ENCODE assay signal across 22 cellular contexts in genomic region chr2:232269867-232270266, GRCh38.
DNase-seq lines count a peak whose midpoint lies in the region; ATAC-seq, FAIRE-seq and TF ChIP-seq lines count a peak whose summit lies in the region.
"Had no signal": no experiment of that assay in that cellular context is flagged by ENCODE, and none has a peak within 500 bp of the region (broad histone marks: within the 10 kb centered on the region; RNA-seq: fewer than 3 reads in every experiment).

No MANE protein-coding gene starts in this region.

- H3K18ac ChIP-seq in mesenchymal stem cell (ENCODE audit: low read depth in 1 of 2, low read length in 2 of 2), result no peak overlapping the region

- TF ChIP-seq CTCF in neural crest cell (conservative IDR thresholded peaks at IDR 0.05), result no peak
- no peak for TF ChIP-seq CTCF in D721Med (IDR thresholded peaks at IDR 0.05; ENCODE audit: insufficient read depth, missing control alignments)

- H4K8ac ChIP-seq in mesenchymal stem cell (ENCODE audit: low read length), result no peak overlapping the region

- peaks cover 3% of the 10 kb centered on the region for H3K79me1 ChIP-seq in mesenchymal stem cell (replicated peaks; ENCODE audit: low read length, poor library complexity, severe bottlenecking)

- H3K27ac ChIP-seq in mesenchymal stem cell (ENCODE audit: low read length, poor library complexity, severe bottlenecking), result no peak overlapping the region
- H3K27ac ChIP-seq: 22Rv1, A549, C4-2B had no signal

- peaks cover 9 to 28% of the 10 kb centered on the region in 2 experiments for H3K36me3 ChIP-seq in mesenchymal stem cell (ENCODE audit: control insufficient read depth in 1 of 2, insufficient read depth in 2 of 2, low read depth in 1 of 2, low read length in 2 of 2)

- H3K36me3 Mint-ChIP-seq in activated CD4-positive, alpha-beta T cell treated with anti-CD3 and anti-CD28 coated beads, Interleukin-2, amount 10 ng/mL, durations not matched to agents 7 days and 5 days (ENCODE audit: low read depth), result no peaks in the 10 kb centered on the region
- H3K36me3 Mint-ChIP-seq in central memory CD8-positive, alpha-beta T cell (ENCODE audit: insufficient read depth), result peaks cover 7% of the 10 kb centered on the region
- H3K36me3 Mint-ChIP-seq in neural crest cell (ENCODE audit: low read depth), result peaks cover 5% of the 10 kb centered on the region

- CTCF ChIA-PET in activated CD4-positive, alpha-beta T cell treated with anti-CD3 and anti-CD28 coated beads, Interleukin-2, amount 10 ng/mL, durations not matched to agents 7 days and 5 days (lab: Charles Lee), result no interaction called here

- H3K9me3 ChIP-seq in mesenchymal stem cell (ENCODE audit: control insufficient read depth, low read length), result no peaks in the 10 kb centered on the region
- H3K9me3 ChIP-seq: A549, Caco-2 had no signal

- 91% methylated on average over 4 of the region's 7 CpGs for WGBS in mesenchymal stem cell

- H3K4me1 ChIP-seq in mesenchymal stem cell (ENCODE audit: control insufficient read depth, insufficient read depth, low read depth, low read length), result peaks cover 1% of the 10 kb centered on the region
- H3K4me1 ChIP-seq: A549, Caco-2 had no signal

- no peak overlapping the region for H3K14ac ChIP-seq in mesenchymal stem cell (ENCODE audit: low read length in 2 of 2)

- H4K91ac ChIP-seq in mesenchymal stem cell (ENCODE audit: low read length), result no peak overlapping the region

- H3K27me3 Mint-ChIP-seq in activated CD4-positive, alpha-beta T cell treated with anti-CD3 and anti-CD28 coated beads, Interleukin-2, amount 10 ng/mL, durations not matched to agents 7 days and 5 days, result no peaks in the 10 kb centered on the region
- H3K27me3 Mint-ChIP-seq in central memory CD8-positive, alpha-beta T cell, result no peaks in the 10 kb centered on the region
- no peaks in the 10 kb centered on the region for H3K27me3 Mint-ChIP-seq in neural crest cell (ENCODE audit: low read depth)
- H3K27me3 Mint-ChIP-seq: CD4-positive, alpha-beta T cell had no signal

- DNase-seq in activated CD4-positive, alpha-beta T cell treated with anti-CD3 and anti-CD28 coated beads, Interleukin-2, amount 10 ng/mL, durations not matched to agents 7 days and 5 days, result no peak
- DNase-seq in activated CD4-positive, alpha-beta T cell treated with anti-CD3 and anti-CD28 coated beads, Interleukin-2, amount 50 U/mL, for 4 hours, result no peak
- DNase-seq in central memory CD8-positive, alpha-beta T cell (ENCODE audit: low spot score in 2 of 2), result no peak
- no peak for DNase-seq in neural crest cell (ENCODE audit: low read depth, low spot score)
- no peak for DNase-seq in D721Med (ENCODE audit: insufficient read length, low spot score)
- no peak for DNase-seq in mesenchymal stem cell
- DNase-seq: AML-193; Caco-2; CD4-positive, alpha-beta T cell; DMS153; DMS79; GDM1; HCEC 1CT; IMR-90 had no signal

- H3K4me2 ChIP-seq in mesenchymal stem cell (ENCODE audit: low read length, poor library complexity, severe bottlenecking), result no peak overlapping the region
- H3K4me2 ChIP-seq: A549 had no signal

- H3K4me3 Mint-ChIP-seq in activated CD4-positive, alpha-beta T cell treated with anti-CD3 and anti-CD28 coated beads, Interleukin-2, amount 10 ng/mL, durations not matched to agents 7 days and 5 days, result no peak overlapping the region
- no peak overlapping the region for H3K4me3 Mint-ChIP-seq in central memory CD8-positive, alpha-beta T cell
- H3K4me3 Mint-ChIP-seq in neural crest cell, result no peak overlapping the region
- H3K4me3 Mint-ChIP-seq: CD4-positive, alpha-beta T cell had no signal

- POLR2A ChIA-PET in activated CD4-positive, alpha-beta T cell treated with anti-CD3 and anti-CD28 coated beads, Interleukin-2, amount 10 ng/mL, durations not matched to agents 7 days and 5 days (lab: Charles Lee), result no interaction called here

- FAIRE-seq in D721Med (lab: Jason Lieb, UNC), result no peak
- FAIRE-seq: A549, GM12892, GM18507, HTR-8/SVneo, K562 had no signal

- no peak overlapping the region for H2AFZ ChIP-seq in mesenchymal stem cell (ENCODE audit: low read depth, low read length)

- no peak overlapping the region for H2BK12ac ChIP-seq in mesenchymal stem cell (ENCODE audit: low read length in 2 of 2)

- no peak overlapping the region for H3K9ac ChIP-seq in mesenchymal stem cell (ENCODE audit: low read length)

- no peak overlapping the region for H2BK120ac ChIP-seq in mesenchymal stem cell (ENCODE audit: low read depth, low read length)

- H3K27ac Mint-ChIP-seq in activated CD4-positive, alpha-beta T cell treated with anti-CD3 and anti-CD28 coated beads, Interleukin-2, amount 10 ng/mL, durations not matched to agents 7 days and 5 days, result peak overlapping the region; percentile 51
- H3K27ac Mint-ChIP-seq in central memory CD8-positive, alpha-beta T cell (ENCODE audit: low read depth), result peak overlapping the region; percentile 26
- H3K27ac Mint-ChIP-seq in neural crest cell (ENCODE audit: unreplicated experiment), result peak overlapping the region; percentile 70
- H3K27ac Mint-ChIP-seq: CD4-positive, alpha-beta T cell had no signal

- H2BK15ac ChIP-seq in mesenchymal stem cell (ENCODE audit: low read depth, poor library complexity, severe bottlenecking), result no peak overlapping the region

- no peak overlapping the region for H2BK5ac ChIP-seq in mesenchymal stem cell (ENCODE audit: low read depth, low read length, poor library complexity, severe bottlenecking)

- no peak overlapping the region for H3K23ac ChIP-seq in mesenchymal stem cell (ENCODE audit: low read length in 2 of 2)

- H3K4me1 Mint-ChIP-seq in activated CD4-positive, alpha-beta T cell treated with anti-CD3 and anti-CD28 coated beads, Interleukin-2, amount 10 ng/mL, durations not matched to agents 7 days and 5 days, result no peaks in the 10 kb centered on the region
- H3K4me1 Mint-ChIP-seq in central memory CD8-positive, alpha-beta T cell, result no peaks in the 10 kb centered on the region
- H3K4me1 Mint-ChIP-seq in neural crest cell, result peaks cover 67% of the 10 kb centered on the region

- no peaks in the 10 kb centered on the region for H3K9me3 Mint-ChIP-seq in activated CD4-positive, alpha-beta T cell treated with anti-CD3 and anti-CD28 coated beads, Interleukin-2, amount 10 ng/mL, durations not matched to agents 7 days and 5 days
- H3K9me3 Mint-ChIP-seq in central memory CD8-positive, alpha-beta T cell, result no peaks in the 10 kb centered on the region
- H3K9me3 Mint-ChIP-seq in neural crest cell, result peaks cover 2% of the 10 kb centered on the region
- H3K9me3 Mint-ChIP-seq: CD4-positive, alpha-beta T cell had no signal

- no peak for ATAC-seq in central memory CD8-positive, alpha-beta T cell (replicated peaks; ENCODE audit: extremely low read depth, poor library complexity, severe bottlenecking)
- no peak for ATAC-seq in GM19463 (IDR thresholded peaks at IDR 0.05; ENCODE audit: unreplicated experiment)
- ATAC-seq: A549, K562 had no signal

- H3K4me3 ChIP-seq in mesenchymal stem cell (ENCODE audit: insufficient read depth in 1 of 2, low read depth in 1 of 2, low read length in 2 of 2), result no peak overlapping the region
- H3K4me3 ChIP-seq: A549, K562 had no signal

- H3K4ac ChIP-seq in mesenchymal stem cell (ENCODE audit: low read depth in 1 of 2, low read length in 2 of 2), result no peak overlapping the region

- H3K27me3 ChIP-seq in mesenchymal stem cell (ENCODE audit: control insufficient read depth in 1 of 2, insufficient read depth in 1 of 2, low read length in 2 of 2), result no peaks in the 10 kb centered on the region

- no peak overlapping the region for H2AK5ac ChIP-seq in mesenchymal stem cell (ENCODE audit: low read length, severe bottlenecking)
